Comparison of ENCODE assay signal across 9 cellular contexts in the genomic region with DNA sequence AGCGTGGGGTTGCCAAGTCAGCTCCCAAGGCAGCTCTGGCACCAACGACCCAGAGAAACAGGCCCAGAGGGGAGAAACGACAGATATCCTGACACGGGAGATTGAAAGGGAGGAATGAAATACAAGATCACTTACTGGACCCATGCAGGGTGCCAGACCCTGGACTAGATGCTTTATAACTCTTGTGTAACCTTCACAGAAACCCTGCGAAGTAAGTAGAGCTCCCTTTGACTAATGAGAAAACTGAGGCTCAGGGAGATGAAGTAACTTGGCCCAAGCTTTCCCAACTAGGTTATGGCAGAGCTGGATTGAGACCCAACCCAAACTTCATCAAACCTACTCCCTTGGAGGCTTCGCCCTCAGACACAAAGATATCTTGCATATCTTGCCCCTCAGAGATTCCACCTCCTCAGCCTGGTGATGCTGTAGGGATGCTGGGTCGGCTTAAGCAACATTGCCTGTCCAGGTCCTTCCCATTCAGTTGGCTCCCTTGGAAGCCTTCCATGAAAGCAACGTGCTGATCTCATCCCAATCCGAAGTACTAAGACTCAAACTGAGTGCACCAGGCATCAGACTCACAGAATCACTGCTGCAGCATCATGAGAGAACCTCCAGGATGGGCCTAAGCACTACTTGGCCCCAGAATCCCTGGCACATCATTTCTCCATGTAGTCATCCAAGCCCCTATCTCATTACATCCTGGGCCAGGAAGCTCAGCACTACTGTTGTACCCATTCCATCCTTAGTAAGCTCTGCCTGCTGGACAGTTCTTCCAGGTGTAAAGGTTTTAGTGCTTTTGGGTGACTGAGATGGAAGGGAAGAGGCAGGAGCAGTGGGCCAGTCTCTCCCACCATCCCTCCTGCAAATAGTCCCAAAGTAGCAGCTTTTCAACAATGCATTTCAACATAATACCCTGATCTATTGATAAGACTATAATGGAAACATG. TPM values are rescaled to one million over a fixed set of nuclear protein-coding genes. Genes with fewer than 3 reads are reported as not detected.
DNase-seq lines count a peak whose midpoint lies in the region; ATAC-seq and TF ChIP-seq lines count a peak whose summit lies in the region.
"Had no signal": no experiment of that assay in that cellular context is flagged by ENCODE, and none has a peak within 500 bp of the region (broad histone marks: within the 10 kb centered on the region; RNA-seq: fewer than 3 reads in every experiment).

No MANE protein-coding gene starts in this region.

- no peaks in the 10 kb centered on the region for H3K9me3 Mint-ChIP-seq in activated CD4-positive, alpha-beta T cell treated with anti-CD3 and anti-CD28 coated beads, Interleukin-2, amount 10 ng/mL, durations not matched to agents 7 days and 5 days
- no peaks in the 10 kb centered on the region for H3K9me3 Mint-ChIP-seq in activated T-helper 17 cell treated with anti-CD3 and anti-CD28 coated beads, Interleukin-2, amount 50 U/mL, for 72 hours

- H3K4me1 Mint-ChIP-seq in activated CD4-positive, alpha-beta T cell treated with anti-CD3 and anti-CD28 coated beads, Interleukin-2, amount 10 ng/mL, durations not matched to agents 7 days and 5 days: peaks cover 12% of the 10 kb centered on the region
- H3K4me1 Mint-ChIP-seq in activated T-helper 17 cell treated with anti-CD3 and anti-CD28 coated beads, Interleukin-2, amount 50 U/mL, for 72 hours: peaks cover 8% of the 10 kb centered on the region

- no peak for ATAC-seq in activated T-helper 17 cell treated with anti-CD3 and anti-CD28 coated beads, Interleukin-2, amount 50 U/mL, for 72 hours (replicated peaks)
- ATAC-seq in GM21447 (IDR thresholded peaks at IDR 0.05; ENCODE audit: unreplicated experiment): no peak

- H3K9me3 ChIP-seq in iPS-20b (ENCODE audit: insufficient read depth, low read depth, low read length) (no peaks in the 10 kb centered on the region), suprapubic skin (no peaks in the 10 kb centered on the region)

- H3K27ac ChIP-seq in iPS-20b (ENCODE audit: low read length): peak overlapping the region; percentile 1
- H3K27ac ChIP-seq in suprapubic skin: peak overlapping the region; percentile 68

- H3K27me3 ChIP-seq in iPS-20b (ENCODE audit: insufficient read depth, low read length) (no peaks in the 10 kb centered on the region), suprapubic skin (peaks cover 9% of the 10 kb centered on the region)

- no peak for DNase-seq in activated CD4-positive, alpha-beta T cell treated with anti-CD3 and anti-CD28 coated beads, Interleukin-2, amount 10 ng/mL, durations not matched to agents 7 days and 5 days
- no peak for DNase-seq in activated CD4-positive, alpha-beta T cell treated with anti-CD3 and anti-CD28 coated beads for 48 hours
- peak in 1 of 2 donors; percentile 55 for DNase-seq in suprapubic skin (ENCODE audit: low spot score in 2 of 2)
- no peak for DNase-seq in stimulated activated CD4-positive, alpha-beta T cell treated with anti-CD3 and anti-CD28 coated beads, Interleukin-2, amount 100 ng/mL, for 24 hours
- no peak for DNase-seq in nucleus accumbens (lab: John Stamatoyannopoulos, UW)

- H3K4me3 Mint-ChIP-seq in activated CD4-positive, alpha-beta T cell treated with anti-CD3 and anti-CD28 coated beads, Interleukin-2, amount 10 ng/mL, durations not matched to agents 7 days and 5 days: peak overlapping the region; percentile 15
- peak overlapping the region; percentile 68 for H3K4me3 Mint-ChIP-seq in activated T-helper 17 cell treated with anti-CD3 and anti-CD28 coated beads, Interleukin-2, amount 50 U/mL, for 72 hours

- H3K27ac Mint-ChIP-seq in activated CD4-positive, alpha-beta T cell treated with anti-CD3 and anti-CD28 coated beads, Interleukin-2, amount 10 ng/mL, durations not matched to agents 7 days and 5 days: no peak overlapping the region
- no peak overlapping the region for H3K27ac Mint-ChIP-seq in activated T-helper 17 cell treated with anti-CD3 and anti-CD28 coated beads, Interleukin-2, amount 50 U/mL, for 72 hours

- H3K36me3 Mint-ChIP-seq in activated CD4-positive, alpha-beta T cell treated with anti-CD3 and anti-CD28 coated beads, Interleukin-2, amount 10 ng/mL, durations not matched to agents 7 days and 5 days (ENCODE audit: low read depth): no peaks in the 10 kb centered on the region
- H3K36me3 Mint-ChIP-seq in activated T-helper 17 cell treated with anti-CD3 and anti-CD28 coated beads, Interleukin-2, amount 50 U/mL, for 72 hours (ENCODE audit: low read depth): no peaks in the 10 kb centered on the region

- POLR2A ChIA-PET in activated CD4-positive, alpha-beta T cell treated with anti-CD3 and anti-CD28 coated beads, Interleukin-2, amount 10 ng/mL, durations not matched to agents 7 days and 5 days (lab: Charles Lee): no interaction called here

- no peak for TF ChIP-seq CTCF in suprapubic skin (IDR thresholded peaks at IDR 0.05)

- H3K4me3 ChIP-seq in iPS-20b (ENCODE audit: low read length): peak overlapping the region; percentile 95
- peak overlapping the region; percentile 58 for H3K4me3 ChIP-seq in suprapubic skin

- CTCF ChIA-PET in activated CD4-positive, alpha-beta T cell treated with anti-CD3 and anti-CD28 coated beads, Interleukin-2, amount 10 ng/mL, durations not matched to agents 7 days and 5 days (lab: Charles Lee): interaction anchor here (0.6 to 2.2 kb wide), 5 partner anchors 11 to 162 kb away, joined by 3 to 8 read pairs (median 4); a partner anchor contains a TSS

- no peaks in the 10 kb centered on the region for H3K36me3 ChIP-seq in iPS-20b (ENCODE audit: insufficient read depth, low read depth, low read length)
- H3K36me3 ChIP-seq in suprapubic skin: no peaks in the 10 kb centered on the region

- 42% methylated on average over 9 of the region's 9 CpGs for WGBS in suprapubic skin

- TF ChIP-seq EP300 in suprapubic skin (IDR thresholded peaks at IDR 0.05): no peak

- H3K4me1 ChIP-seq in iPS-20b (ENCODE audit: insufficient read depth, low read length): peaks cover 19% of the 10 kb centered on the region
- peaks cover 71% of the 10 kb centered on the region for H3K4me1 ChIP-seq in suprapubic skin

- no peak for TF ChIP-seq POLR2A in suprapubic skin (IDR thresholded peaks at IDR 0.05)

- H3K9ac ChIP-seq in iPS-20b (ENCODE audit: low read depth, low read length): peak overlapping the region; percentile 93; the same call in 1 of the 2 replicates

- peaks cover 59% of the 10 kb centered on the region for H3K27me3 Mint-ChIP-seq in activated CD4-positive, alpha-beta T cell treated with anti-CD3 and anti-CD28 coated beads, Interleukin-2, amount 10 ng/mL, durations not matched to agents 7 days and 5 days
- H3K27me3 Mint-ChIP-seq in activated T-helper 17 cell treated with anti-CD3 and anti-CD28 coated beads, Interleukin-2, amount 50 U/mL, for 72 hours: peaks cover 37% of the 10 kb centered on the region

RNA-seq across cellular contexts. Expression of a gene that starts 1.1 kb away (rescaled TPM):
- not detected for total RNA-seq in activated CD4-positive, alpha-beta T cell treated with anti-CD3 and anti-CD28 coated beads, Interleukin-2, amount 10 ng/mL, durations not matched to agents 7 days and 5 days
- not detected for total RNA-seq in activated T-helper 17 cell treated with anti-CD3 and anti-CD28 coated beads, Interleukin-2, amount 50 U/mL, for 72 hours
- 10 to 100 TPM; 26.1 to 44.1 (median 28.4) TPM for total RNA-seq in suprapubic skin
- total RNA-seq: renal cortical epithelial cell had no signal

RNA-seq across cellular contexts. Expression of a gene that starts 7.5 kb away (rescaled TPM):
- total RNA-seq in activated CD4-positive, alpha-beta T cell treated with anti-CD3 and anti-CD28 coated beads, Interleukin-2, amount 10 ng/mL, durations not matched to agents 7 days and 5 days: not detected
- total RNA-seq in activated T-helper 17 cell treated with anti-CD3 and anti-CD28 coated beads, Interleukin-2, amount 50 U/mL, for 72 hours: not detected
- total RNA-seq in suprapubic skin: not detected
- total RNA-seq: renal cortical epithelial cell had no signal

RNA-seq across cellular contexts. Expression of a gene that starts 21.2 kb away (rescaled TPM):
- total RNA-seq in activated CD4-positive, alpha-beta T cell treated with anti-CD3 and anti-CD28 coated beads, Interleukin-2, amount 10 ng/mL, durations not matched to agents 7 days and 5 days: 100 to 1,000 TPM; 429 to 461 TPM
- 100 to 1,000 TPM; 457 to 593 TPM for total RNA-seq in activated T-helper 17 cell treated with anti-CD3 and anti-CD28 coated beads, Interleukin-2, amount 50 U/mL, for 72 hours
- 100 to 1,000 TPM; 281 to 427 (median 338) TPM for total RNA-seq in suprapubic skin

RNA-seq across cellular contexts. Expression of a gene that starts 46.5 kb away (rescaled TPM):
- under 1 TPM; 0.25 to 0.37 TPM for total RNA-seq in activated CD4-positive, alpha-beta T cell treated with anti-CD3 and anti-CD28 coated beads, Interleukin-2, amount 10 ng/mL, durations not matched to agents 7 days and 5 days
- 1 to 10 TPM in 1 of 2 donors, under 1 TPM in 1; 0.78 to 3.6 TPM for total RNA-seq in activated T-helper 17 cell treated with anti-CD3 and anti-CD28 coated beads, Interleukin-2, amount 50 U/mL, for 72 hours
- 1 to 10 TPM in 3 of 4 donors, under 1 TPM in 1; 0.78 to 2.1 (median 1.6) TPM for total RNA-seq in suprapubic skin

Comparison
In these comparisons a context has a peak if more than half of its experiments do, and no peak if none do; other contexts are left out.
1. RNA of a gene that starts 1.1 kb away (total RNA-seq): 26.1 to 44.1 TPM in suprapubic skin; not detected in activated T-helper 17 cell treated with anti-CD3 and anti-CD28 coated beads, Interleukin-2, amount 50 U/mL, for 72 hours and not detected in activated CD4-positive, alpha-beta T cell treated with anti-CD3 and anti-CD28 coated beads, Interleukin-2, amount 10 ng/mL, durations not matched to agents 7 days and 5 days; every median in the first group is over 10 times any median in the second.